ENCODE assay signal across 20 cellular contexts in genomic region chr7:80999180-80999579, GRCh38.
DNase-seq lines count a peak whose midpoint lies in the region; ATAC-seq and TF ChIP-seq lines count a peak whose summit lies in the region.
"Had no signal": no experiment of that assay in that cellular context is flagged by ENCODE, and none has a peak within 500 bp of the region (broad histone marks: within the 10 kb centered on the region; RNA-seq: fewer than 3 reads in every experiment).

No MANE protein-coding gene starts in this region.

- H3K4me3 ChIP-seq in LNCaP clone FGC (ENCODE audit: low read depth, low read length) (no peak overlapping the region), body of pancreas (no peak overlapping the region), osteoblast (ENCODE audit: insufficient read depth, low read length) (no peak overlapping the region), upper lobe of right lung (no peak overlapping the region), GM23338 (no peak overlapping the region)

- DNase-seq in DMS 273 (lab: John Stamatoyannopoulos, UW; ENCODE audit: unreplicated experiment) (peak; percentile 85), LNCaP clone FGC (ENCODE audit: low read depth) (peak; percentile 62), body of pancreas (peak in 3 of 4 donors; percentile 18 to 43 (median 22)), osteoblast (ENCODE audit: insufficient read length, low spot score, missing footprints) (peak; percentile 53), DMS79 (lab: John Stamatoyannopoulos, UW) (no peak), upper lobe of right lung (no peak), GM23338 (ENCODE audit: low spot score) (no peak)
- DNase-seq: ACHN; BE2C; C1 segment of cervical spinal cord; CD4-positive, CD25-positive, alpha-beta regulatory T cell; CD8-positive, alpha-beta memory T cell; COR-L47; DMS153; DND-41; EL; GOT3; H9; KBM-7 had no signal

- no peaks in the 10 kb centered on the region; the same call in 2 of the 3 replicates for H3K36me3 Mint-ChIP-seq in GM23338 (ENCODE audit: low read depth)
- H3K36me3 Mint-ChIP-seq: CD4-positive, CD25-positive, alpha-beta regulatory T cell; CD8-positive, alpha-beta memory T cell; IgD-negative memory B cell had no signal

- no peak overlapping the region for H3K4me2 ChIP-seq in osteoblast (ENCODE audit: insufficient read depth, low read length)
- H3K4me2 ChIP-seq in GM23338: no peak overlapping the region

- H3K9me3 ChIP-seq in body of pancreas (no peaks in the 10 kb centered on the region), osteoblast (ENCODE audit: low read depth, low read length) (no peaks in the 10 kb centered on the region), upper lobe of right lung (no peaks in the 10 kb centered on the region)
- H3K9me3 ChIP-seq: BE2C had no signal

- H3K27ac ChIP-seq in body of pancreas (no peak overlapping the region), osteoblast (ENCODE audit: low read depth, low read length) (no peak overlapping the region), upper lobe of right lung (no peak overlapping the region), GM23338 (ENCODE audit: low read depth) (no peak overlapping the region)

- H4K20me1 ChIP-seq in osteoblast (ENCODE audit: insufficient read depth, low read length) (no peaks in the 10 kb centered on the region), GM23338 (replicated peaks; ENCODE audit: insufficient read depth) (no peaks in the 10 kb centered on the region)

- H3K79me2 ChIP-seq in osteoblast (ENCODE audit: insufficient read depth, low read length) (no peaks in the 10 kb centered on the region), GM23338 (replicated peaks; ENCODE audit: insufficient read depth) (no peaks in the 10 kb centered on the region)

- H2AFZ ChIP-seq in osteoblast (ENCODE audit: low read length): no peak overlapping the region
- H2AFZ ChIP-seq in GM23338: no peak overlapping the region

- 0 out of 3 replicates have a peak, but pooled peaks cover 3% of the 10 kb centered on the region for H3K9me3 Mint-ChIP-seq in GM23338
- H3K9me3 Mint-ChIP-seq: H9 had no signal

- H3K4me3 Mint-ChIP-seq in GM23338: no peak overlapping the region
- H3K4me3 Mint-ChIP-seq: CD4-positive, CD25-positive, alpha-beta regulatory T cell; CD8-positive, alpha-beta memory T cell; H9; IgD-negative memory B cell had no signal

- no peaks in the 10 kb centered on the region for H3K4me1 Mint-ChIP-seq in GM23338
- H3K4me1 Mint-ChIP-seq: CD4-positive, CD25-positive, alpha-beta regulatory T cell; CD8-positive, alpha-beta memory T cell; H9; IgD-negative memory B cell had no signal

- no peak for TF ChIP-seq CTCF in LNCaP clone FGC (IDR thresholded peaks at IDR 0.05; ENCODE audit: control insufficient read depth, extremely low read depth, insufficient read depth)
- TF ChIP-seq CTCF in body of pancreas (IDR thresholded peaks at IDR 0.05): no peak
- TF ChIP-seq CTCF in osteoblast (IDR thresholded peaks at IDR 0.05; ENCODE audit: extremely low read depth, low read depth, low read length): no peak
- no peak for TF ChIP-seq CTCF in upper lobe of right lung (IDR thresholded peaks at IDR 0.05)
- TF ChIP-seq CTCF in GM23338 (conservative IDR thresholded peaks at IDR 0.05; ENCODE audit: low read depth in 2 of 2): no peak

- no peaks in the 10 kb centered on the region for H3K9me2 ChIP-seq in GM23338 (ENCODE audit: insufficient read depth)

- no peaks in the 10 kb centered on the region for H3F3A ChIP-seq in GM23338 (replicated peaks; ENCODE audit: low read depth)

- no peaks in the 10 kb centered on the region for H3K4me1 ChIP-seq in body of pancreas
- H3K4me1 ChIP-seq in osteoblast (ENCODE audit: insufficient read depth, low read length): peaks cover 6% of the 10 kb centered on the region
- no peaks in the 10 kb centered on the region for H3K4me1 ChIP-seq in upper lobe of right lung
- H3K4me1 ChIP-seq in GM23338 (ENCODE audit: insufficient read depth): no peaks in the 10 kb centered on the region

- no peak overlapping the region for H3K27ac Mint-ChIP-seq in GM23338
- H3K27ac Mint-ChIP-seq: CD4-positive, CD25-positive, alpha-beta regulatory T cell; CD8-positive, alpha-beta memory T cell; H9 had no signal

- WGBS in body of pancreas, 2 donors: 39 to 48% methylated on average over 3 of the region's 3 CpGs

- H3K27me3 ChIP-seq in body of pancreas (no peaks in the 10 kb centered on the region), osteoblast (ENCODE audit: insufficient read depth, low read length) (no peaks in the 10 kb centered on the region), upper lobe of right lung (no peaks in the 10 kb centered on the region), GM23338 (ENCODE audit: insufficient read depth) (no peaks in the 10 kb centered on the region)
- H3K27me3 ChIP-seq: BE2C had no signal

- no peaks in the 10 kb centered on the region for H3K36me3 ChIP-seq in body of pancreas (replicated peaks in 1 of 2; ENCODE audit: insufficient read depth in 1 of 2, low read depth in 2 of 2)
- H3K36me3 ChIP-seq in osteoblast (ENCODE audit: insufficient read depth, low read length): no peaks in the 10 kb centered on the region
- H3K36me3 ChIP-seq in upper lobe of right lung: no peaks in the 10 kb centered on the region
- no peaks in the 10 kb centered on the region for H3K36me3 ChIP-seq in GM23338 (ENCODE audit: insufficient read depth)
- H3K36me3 ChIP-seq: BE2C had no signal

- ATAC-seq in body of pancreas (peak; percentile 53), upper lobe of right lung (no peak), GM23338 (no peak)

- no peak for TF ChIP-seq POLR2A in body of pancreas (IDR thresholded peaks at IDR 0.05)

- intact Hi-C loops in body of pancreas (cut with DNase I) (no loop called here), upper lobe of right lung (cut with DNase I) (no loop called here)

- H3K27me3 Mint-ChIP-seq in GM23338 (ENCODE audit: insufficient read depth, low read depth, poor library complexity): no peaks in the 10 kb centered on the region
- H3K27me3 Mint-ChIP-seq: CD4-positive, CD25-positive, alpha-beta regulatory T cell; CD8-positive, alpha-beta memory T cell; IgD-negative memory B cell had no signal

TF ChIP-seq in GM23338, 12 proteins besides CTCF, POLR2A, EP300 and RAD21 (continues in another document):
- no peak for TF ChIP-seq CREB1 (CRISPR knock-in tag; IDR thresholded peaks at IDR 0.05; ENCODE audit: low read depth)
- TF ChIP-seq ETS1 (IDR thresholded peaks at IDR 0.05): no peak
- no peak for TF ChIP-seq EZH2 (IDR thresholded peaks at IDR 0.05; ENCODE audit: low read depth, unreplicated experiment)
- TF ChIP-seq ZNF114 (CRISPR knock-in tag; IDR thresholded peaks at IDR 0.05): no peak
- TF ChIP-seq EZH2phosphoT487 (IDR thresholded peaks at IDR 0.05; ENCODE audit: unreplicated experiment): no peak
- no peak for TF ChIP-seq POLR2AphosphoS5 (IDR thresholded peaks at IDR 0.05; ENCODE audit: low read depth)
- TF ChIP-seq ZNF331 (CRISPR knock-in tag; IDR thresholded peaks at IDR 0.05; ENCODE audit: low read depth): no peak
- no peak for TF ChIP-seq REST (IDR thresholded peaks at IDR 0.05; ENCODE audit: unreplicated experiment)

Comparison
In these comparisons a context has a peak if more than half of its experiments do, and no peak if none do; other contexts are left out.
1. DNase-seq: peak in DMS 273 (single experiment), LNCaP clone FGC (single experiment), body of pancreas (3 of 4) and osteoblast (single experiment); none in DMS79 (single experiment), upper lobe of right lung (single experiment) and GM23338 (single experiment).